In the genomic region with DNA sequence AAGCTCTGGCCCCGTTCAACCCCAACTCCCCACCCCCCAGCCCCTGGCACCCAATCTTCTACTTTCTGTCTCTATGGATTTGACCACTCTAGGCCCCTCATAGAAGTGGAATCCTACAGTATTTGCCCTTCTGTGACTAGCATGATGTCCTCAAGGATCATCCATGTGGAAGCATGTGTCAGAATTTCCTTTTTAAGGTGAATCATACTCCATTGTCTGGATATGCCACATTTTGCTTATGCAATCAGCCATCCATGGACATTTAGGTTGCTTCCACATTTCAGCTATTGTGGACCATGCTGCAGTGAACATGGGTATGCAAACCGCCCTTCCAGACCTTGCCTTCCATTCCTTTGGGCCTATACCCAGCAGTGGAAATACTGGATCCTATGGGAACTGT, we compare ENCODE assay signal across 17 cellular contexts. TPM values are rescaled to one million over a fixed set of nuclear protein-coding genes. Genes with fewer than 3 reads are reported as not detected.
A peak's percentile ranks its signal among the peaks of the same experiment; 100 is the strongest.
DNase-seq lines count a peak whose midpoint lies in the region; ATAC-seq, FAIRE-seq and TF ChIP-seq lines count a peak whose summit lies in the region.
"Had no signal": no experiment of that assay in that cellular context is flagged by ENCODE, and none has a peak within 500 bp of the region (broad histone marks: within the 10 kb centered on the region; RNA-seq: fewer than 3 reads in every experiment).

No MANE protein-coding gene starts in this region.

- H3K9me3 ChIP-seq in CD8-positive, alpha-beta memory T cell (ENCODE audit: low read length): no peaks in the 10 kb centered on the region
- H3K9me3 ChIP-seq in naive thymus-derived CD4-positive, alpha-beta T cell (ENCODE audit: control insufficient read depth in 2 of 3, low read length in 3 of 3): no peaks in the 10 kb centered on the region
- H3K9me3 ChIP-seq in small intestine (ENCODE audit: control insufficient read depth, low read depth): no peaks in the 10 kb centered on the region
- H3K9me3 ChIP-seq: A549, BE2C, ovary, right atrium auricular region had no signal

- CTCF ChIA-PET in activated CD4-positive, alpha-beta T cell treated with anti-CD3 and anti-CD28 coated beads, Interleukin-2, amount 10 ng/mL, durations not matched to agents 7 days and 5 days (lab: Charles Lee): no interaction called here
- CTCF ChIA-PET in CD8-positive, alpha-beta memory T cell (lab: Charles Lee): interaction anchor here (1.5 kb wide), 2 partner anchors 26 to 52 kb away, joined by 4 read pairs; no protein-coding TSS in a partner anchor
- CTCF ChIA-PET in T-cell (lab: Charles Lee) (interaction anchor here in 1 of 2 donors (1.0 kb wide), 1 partner anchor 27 kb away, joined by 3 read pairs; no protein-coding TSS in a partner anchor), WTC11 (lab: Charles Lee) (no interaction called here)
- CTCF ChIA-PET in naive thymus-derived CD4-positive, alpha-beta T cell (lab: Charles Lee): no interaction called here

- no peak overlapping the region for H3K27ac ChIP-seq in CD8-positive, alpha-beta memory T cell (ENCODE audit: low read depth, low read length)
- H3K27ac ChIP-seq in naive thymus-derived CD4-positive, alpha-beta T cell (ENCODE audit: low read depth, low read length): peak overlapping the region; percentile 33
- no peak overlapping the region for H3K27ac ChIP-seq in small intestine (ENCODE audit: low read depth in 1 of 2, low read length in 1 of 2)
- H3K27ac ChIP-seq: A549, ovary, right atrium auricular region had no signal

- H3K27me3 ChIP-seq in CD8-positive, alpha-beta memory T cell (ENCODE audit: insufficient read depth, low read length, poor library complexity, severe bottlenecking): no peaks in the 10 kb centered on the region
- no peaks in the 10 kb centered on the region for H3K27me3 ChIP-seq in naive thymus-derived CD4-positive, alpha-beta T cell (ENCODE audit: control insufficient read depth in 2 of 2, insufficient read depth in 2 of 2, low read length in 2 of 2)
- H3K27me3 ChIP-seq in small intestine (ENCODE audit: control insufficient read depth in 2 of 2, insufficient read depth in 2 of 2, low read length in 2 of 2): no peaks in the 10 kb centered on the region
- H3K27me3 ChIP-seq: BE2C, ovary, right atrium auricular region had no signal

- peaks cover 6% of the 10 kb centered on the region for H3K4me1 ChIP-seq in CD8-positive, alpha-beta memory T cell (ENCODE audit: insufficient read depth, low read length)
- H3K4me1 ChIP-seq in naive thymus-derived CD4-positive, alpha-beta T cell (ENCODE audit: control insufficient read depth in 2 of 2, insufficient read depth in 2 of 2, low read length in 2 of 2): peaks cover 0 to 14% of the 10 kb centered on the region in 2 donors
- H3K4me1 ChIP-seq in small intestine (ENCODE audit: control insufficient read depth in 2 of 2, insufficient read depth in 1 of 2, low read depth in 1 of 2, low read length in 1 of 2): no peaks in the 10 kb centered on the region
- H3K4me1 ChIP-seq: A549, BE2C, right atrium auricular region had no signal

- intact Hi-C loops in naive thymus-derived CD4-positive, alpha-beta T cell (cut with micrococcal nuclease): loop anchor here (1.0 kb wide), 2 partner anchors 16 to 28 kb away; partner anchors contain the start of gene CCNQ (in 2 of the 2)

- peak overlapping the region; percentile 4 for H3K4me3 Mint-ChIP-seq in activated CD4-positive, alpha-beta T cell treated with anti-CD3 and anti-CD28 coated beads, Interleukin-2, amount 10 ng/mL, durations not matched to agents 7 days and 5 days
- peak overlapping the region in 5 of 7 donors; percentile 29 to 73 (median 43) for H3K4me3 Mint-ChIP-seq in CD8-positive, alpha-beta memory T cell
- H3K4me3 Mint-ChIP-seq in T-cell: peak overlapping the region; percentile 47 to 55 (median 54)
- peak overlapping the region in 8 of 10 donors; percentile 59 to 84 (median 72) for H3K4me3 Mint-ChIP-seq in naive thymus-derived CD4-positive, alpha-beta T cell
- no peak overlapping the region for H3K4me3 Mint-ChIP-seq in WTC11
- H3K4me3 Mint-ChIP-seq: H9 had no signal

- no peak for TF ChIP-seq CTCF in WTC11 (IDR thresholded peaks at IDR 0.05)

- H3K4me1 Mint-ChIP-seq in activated CD4-positive, alpha-beta T cell treated with anti-CD3 and anti-CD28 coated beads, Interleukin-2, amount 10 ng/mL, durations not matched to agents 7 days and 5 days: peaks cover 31% of the 10 kb centered on the region
- H3K4me1 Mint-ChIP-seq in CD8-positive, alpha-beta memory T cell: peaks cover 13 to 25% (median 13%) of the 10 kb centered on the region in 3 donors
- H3K4me1 Mint-ChIP-seq in T-cell (peaks cover 16 to 31% (median 27%) of the 10 kb centered on the region in 3 donors), WTC11 (peaks cover 11% of the 10 kb centered on the region)
- peaks cover 10 to 39% (median 25%) of the 10 kb centered on the region in 7 donors for H3K4me1 Mint-ChIP-seq in naive thymus-derived CD4-positive, alpha-beta T cell

- no peaks in the 10 kb centered on the region for H3K27me3 Mint-ChIP-seq in activated CD4-positive, alpha-beta T cell treated with anti-CD3 and anti-CD28 coated beads, Interleukin-2, amount 10 ng/mL, durations not matched to agents 7 days and 5 days
- peaks cover 0 to 3% of the 10 kb centered on the region in 2 donors for H3K27me3 Mint-ChIP-seq in CD8-positive, alpha-beta memory T cell
- H3K27me3 Mint-ChIP-seq in T-cell: peaks cover 0 to 9% of the 10 kb centered on the region in 2 donors
- no peaks in the 10 kb centered on the region for H3K27me3 Mint-ChIP-seq in naive thymus-derived CD4-positive, alpha-beta T cell
- no peaks in the 10 kb centered on the region; the same call in 1 of the 2 replicates for H3K27me3 Mint-ChIP-seq in WTC11 (ENCODE audit: low read depth)
- H3K27me3 Mint-ChIP-seq: type B pancreatic cell had no signal

- POLR2A ChIA-PET in activated CD4-positive, alpha-beta T cell treated with anti-CD3 and anti-CD28 coated beads, Interleukin-2, amount 10 ng/mL, durations not matched to agents 7 days and 5 days (lab: Charles Lee): no interaction called here
- POLR2A ChIA-PET in CD8-positive, alpha-beta memory T cell (lab: Charles Lee): no interaction called here
- POLR2A ChIA-PET in T-cell (lab: Charles Lee): no interaction called here
- POLR2A ChIA-PET in naive thymus-derived CD4-positive, alpha-beta T cell (lab: Charles Lee): interaction anchor here (1.0 to 1.4 kb wide), 4 partner anchors 10 to 80 kb away, joined by 3 to 6 read pairs (median 5); no protein-coding TSS in a partner anchor
- POLR2A ChIA-PET in WTC11 (lab: Charles Lee): no interaction called here

- H3K9me3 Mint-ChIP-seq in activated CD4-positive, alpha-beta T cell treated with anti-CD3 and anti-CD28 coated beads, Interleukin-2, amount 10 ng/mL, durations not matched to agents 7 days and 5 days: no peaks in the 10 kb centered on the region
- no peaks in the 10 kb centered on the region for H3K9me3 Mint-ChIP-seq in CD8-positive, alpha-beta memory T cell
- no peaks in the 10 kb centered on the region for H3K9me3 Mint-ChIP-seq in T-cell
- H3K9me3 Mint-ChIP-seq in naive thymus-derived CD4-positive, alpha-beta T cell: no peaks in the 10 kb centered on the region
- no peaks in the 10 kb centered on the region for H3K9me3 Mint-ChIP-seq in WTC11
- H3K9me3 Mint-ChIP-seq: type B pancreatic cell had no signal

- no peaks in the 10 kb centered on the region for H3K36me3 ChIP-seq in CD8-positive, alpha-beta memory T cell (ENCODE audit: insufficient read depth, low read length)
- H3K36me3 ChIP-seq in naive thymus-derived CD4-positive, alpha-beta T cell (ENCODE audit: control insufficient read depth in 2 of 3, insufficient read depth in 3 of 3, low read length in 3 of 3): peaks cover 0 to 14% (median 0%) of the 10 kb centered on the region in 3 experiments
- no peaks in the 10 kb centered on the region for H3K36me3 ChIP-seq in small intestine (ENCODE audit: control insufficient read depth in 2 of 2, insufficient read depth in 2 of 2, low read length in 2 of 2)
- H3K36me3 ChIP-seq: BE2C, ovary had no signal

- WGBS in small intestine, 3 donors: 66 to 76% (median 72%) methylated on average over 2 of the region's 2 CpGs

- no peak overlapping the region for H3K4me3 ChIP-seq in CD8-positive, alpha-beta memory T cell (ENCODE audit: low read length)
- H3K4me3 ChIP-seq in naive thymus-derived CD4-positive, alpha-beta T cell (ENCODE audit: low read length): no peak overlapping the region
- H3K4me3 ChIP-seq in small intestine (ENCODE audit: low read depth in 1 of 2, low read length in 2 of 2): no peak overlapping the region
- H3K4me3 ChIP-seq: A549, ovary, right atrium auricular region had no signal

- no peak for FAIRE-seq in small intestine (lab: Jason Lieb, UNC)
- FAIRE-seq: A549 had no signal

- no peak for ATAC-seq in T-cell (replicated peaks in 1 of 4)
- no peak for ATAC-seq in naive thymus-derived CD4-positive, alpha-beta T cell
- no peak for ATAC-seq in HG02840 (IDR thresholded peaks at IDR 0.05; ENCODE audit: low FRiP score, unreplicated experiment)
- ATAC-seq in WTC11: no peak
- ATAC-seq: A549, left colon had no signal

- H3K36me3 Mint-ChIP-seq in activated CD4-positive, alpha-beta T cell treated with anti-CD3 and anti-CD28 coated beads, Interleukin-2, amount 10 ng/mL, durations not matched to agents 7 days and 5 days (ENCODE audit: low read depth): peaks cover 16% of the 10 kb centered on the region
- H3K36me3 Mint-ChIP-seq in CD8-positive, alpha-beta memory T cell: peaks cover 0 to 20% (median 2%) of the 10 kb centered on the region in 3 donors
- H3K36me3 Mint-ChIP-seq in T-cell (peaks cover 14% of the 10 kb centered on the region), WTC11 (peaks cover 5% of the 10 kb centered on the region; the same call in 1 of the 2 replicates)
- H3K36me3 Mint-ChIP-seq in naive thymus-derived CD4-positive, alpha-beta T cell: peaks cover 0 to 11% (median 4%) of the 10 kb centered on the region in 5 donors
- H3K36me3 Mint-ChIP-seq: type B pancreatic cell had no signal

- peak overlapping the region; percentile 33 for H3K27ac Mint-ChIP-seq in activated CD4-positive, alpha-beta T cell treated with anti-CD3 and anti-CD28 coated beads, Interleukin-2, amount 10 ng/mL, durations not matched to agents 7 days and 5 days
- peak overlapping the region in 2 of 8 donors; percentile 15 to 26 for H3K27ac Mint-ChIP-seq in CD8-positive, alpha-beta memory T cell
- peak overlapping the region; percentile 87 to 88 for H3K27ac Mint-ChIP-seq in T-cell
- H3K27ac Mint-ChIP-seq in naive thymus-derived CD4-positive, alpha-beta T cell: peak overlapping the region in 7 of 9 donors; percentile 18 to 85 (median 79)
- H3K27ac Mint-ChIP-seq in WTC11: no peak overlapping the region
- H3K27ac Mint-ChIP-seq: H9 had no signal

- no peak for DNase-seq in activated CD4-positive, alpha-beta T cell treated with anti-CD3 and anti-CD28 coated beads, Interleukin-2, amount 10 ng/mL, durations not matched to agents 7 days and 5 days
- DNase-seq in activated CD4-positive, alpha-beta T cell treated with anti-CD3 and anti-CD28 coated beads, Interleukin-2, amount 50 U/mL, for 48 hours: no peak
- no peak for DNase-seq in CD8-positive, alpha-beta memory T cell
- DNase-seq in T-cell (no peak), WTC11 (ENCODE audit: low spot score) (no peak), small intestine (no peak)
- no peak for DNase-seq in naive thymus-derived CD4-positive, alpha-beta T cell
- DNase-seq: activated gamma-delta T cell, caudate nucleus, H9, ovary had no signal

RNA-seq across cellular contexts. Expression of gene CCNQ, which starts 15.5 kb away (rescaled TPM):
- 10 to 100 TPM; 22.5 to 23.8 TPM for total RNA-seq in activated CD4-positive, alpha-beta T cell treated with anti-CD3 and anti-CD28 coated beads, Interleukin-2, amount 10 ng/mL, durations not matched to agents 7 days and 5 days
- 10 to 100 TPM; 36.2 to 38.3 TPM for total RNA-seq in CD8-positive, alpha-beta memory T cell
- 36.9 TPM for polyA plus RNA-seq in CD8-positive, alpha-beta memory T cell
- total RNA-seq in T-cell: 10 to 100 TPM; 12.5 to 29.8 (median 25.5) TPM
- 10 to 100 TPM; 13.7 to 27.6 (median 21.0) TPM for total RNA-seq in naive thymus-derived CD4-positive, alpha-beta T cell
- polyA plus RNA-seq in naive thymus-derived CD4-positive, alpha-beta T cell: 10 to 100 TPM; 33.9 to 42.0 TPM
- total RNA-seq in WTC11 (2021): 15.2 to 17.4 TPM (median 15.4 TPM) in 3 replicates
- 10 to 100 TPM; 30.7 to 41.9 (median 38.2) TPM for polyA plus RNA-seq in small intestine
